Comparison of ENCODE assay signal across 29 cellular contexts in genomic region chr10:122513053-122513452, GRCh38. TPM values are rescaled to one million over a fixed set of nuclear protein-coding genes. Genes with fewer than 3 reads are reported as not detected.
"Had no signal": no experiment of that assay in that cellular context is flagged by ENCODE, and none has a peak within 500 bp of the region (broad histone marks: within the 10 kb centered on the region; RNA-seq: fewer than 3 reads in every experiment).

No MANE protein-coding gene starts in this region.

- H3K9me3 ChIP-seq: SJCRH30 had no signal

- DNase-seq: Karpas-422, KG1, MM.1S, NCI-H1092, NCI-H1105 treated with DMSO at 0.1 percent for 48 hours, NCI-H1417 treated with DMSO at 0.1 percent for 48 hours, NCI-H146, NCI-H1694 treated with DMSO at 0.1 percent for 48 hours, NCI-H1930, NCI-H2081 treated with DMSO at 0.1 percent for 48 hours, NCI-H2171, NCI-H226, NCI-H446, NCI-H510A, NCI-H524 treated with DMSO at 0.1 percent for 48 hours, NCI-H69, NCI-H774, PC-3, SHP77 treated with DMSO at 0.1 percent for 48 hours, SJCRH30, T-helper 1 cell, T-helper 17 cell had no signal

- H3K4me3 Mint-ChIP-seq: T-helper 17 cell had no signal

- H3K36me3 ChIP-seq: SJCRH30 had no signal

- H3K4me3 ChIP-seq: SJCRH30 had no signal

- H3K27ac ChIP-seq: SJCRH30 had no signal

- ATAC-seq: Panc1, PC-3, Right ventricle myocardium inferior, SK-N-SH treated with all-trans-retinoic acid at 6 μM for 48 hours, T-helper 17 cell had no signal

- H3K27ac Mint-ChIP-seq: T-helper 17 cell had no signal

RNA-seq across cellular contexts. Expression of gene DMBT1, which starts 47.5 kb away (rescaled TPM):
- total RNA-seq: OCI-LY7, Right ventricle myocardium inferior, T-helper 17 cell had no signal

RNA-seq across cellular contexts. Expression of gene HTRA1, which starts 51.7 kb away (rescaled TPM):
- total RNA-seq: HT-29, OCI-LY7 had no signal

RNA-seq across cellular contexts. Expression of gene ARMS2, which starts 58.6 kb away (rescaled TPM):
- total RNA-seq: HT-29, M059J, OCI-LY7, PC-3, Right ventricle myocardium inferior, RPMI7951, SJCRH30, T-helper 17 cell had no signal
